Comparison of ENCODE assay signal across 17 cellular contexts in genomic region chr16:88719933-88720296, GRCh38. TPM values are rescaled to one million over a fixed set of nuclear protein-coding genes. Genes with fewer than 3 reads are reported as not detected.
A peak's percentile ranks its signal among the peaks of the same experiment; 100 is the strongest.
DNase-seq lines count a peak whose midpoint lies in the region; ATAC-seq and TF ChIP-seq lines count a peak whose summit lies in the region.
"Had no signal": no experiment of that assay in that cellular context is flagged by ENCODE, and none has a peak within 500 bp of the region (broad histone marks: within the 10 kb centered on the region; RNA-seq: fewer than 3 reads in every experiment).

No MANE protein-coding gene starts in this region.

- peaks cover 95% of the 10 kb centered on the region for H3K36me3 Mint-ChIP-seq in Caco-2 (ENCODE audit: insufficient read depth, unreplicated experiment)
- peaks cover 82% of the 10 kb centered on the region for H3K36me3 Mint-ChIP-seq in Calu3 (ENCODE audit: insufficient read depth, unreplicated experiment)
- peaks cover 81% of the 10 kb centered on the region for H3K36me3 Mint-ChIP-seq in effector memory CD8-positive, alpha-beta T cell (ENCODE audit: insufficient read depth)
- H3K36me3 Mint-ChIP-seq: IgD-negative memory B cell had no signal

- no peaks in the 10 kb centered on the region for H3K4me1 Mint-ChIP-seq in Caco-2 (ENCODE audit: low read depth, unreplicated experiment)
- no peaks in the 10 kb centered on the region for H3K4me1 Mint-ChIP-seq in Calu3 (ENCODE audit: low read depth, unreplicated experiment)
- peaks cover 0 to 16% of the 10 kb centered on the region in 2 donors for H3K4me1 Mint-ChIP-seq in effector memory CD8-positive, alpha-beta T cell (ENCODE audit: low read depth in 2 of 2)
- H3K4me1 Mint-ChIP-seq: B cell; CD4-positive, CD25-positive, alpha-beta regulatory T cell; IgD-negative memory B cell had no signal

- H3K9ac ChIP-seq in rectal smooth muscle tissue (ENCODE audit: low read length) (no peak overlapping the region), smooth muscle cell (ENCODE audit: low read depth) (no peak overlapping the region)

- peak overlapping the region; percentile 71 for H3K27ac ChIP-seq in rectal smooth muscle tissue (ENCODE audit: low read depth, low read length)
- H3K27ac ChIP-seq in smooth muscle cell (ENCODE audit: low read depth), result no peak overlapping the region

- BruUV-seq in Caco-2 (replicated peaks; lab: Mats Ljungman, UMichigan), result no TSS peak
- no TSS peak for BruUV-seq in Calu3 (replicated peaks; lab: Mats Ljungman, UMichigan)

- H3F3A ChIP-seq in smooth muscle cell (ENCODE audit: low read depth), result no peaks in the 10 kb centered on the region

- H3K79me2 ChIP-seq in smooth muscle cell (ENCODE audit: low read depth), result no peaks in the 10 kb centered on the region

- intact Hi-C loops in Caco-2 (cut with micrococcal nuclease; ENCODE audit: unreplicated experiment) (no loop called here), Calu3 (cut with micrococcal nuclease; ENCODE audit: unreplicated experiment) (no loop called here)

- H3K27me3 ChIP-seq in Caco-2 (replicated peaks; ENCODE audit: control insufficient read depth, insufficient read depth, low read length), result no peaks in the 10 kb centered on the region
- no peaks in the 10 kb centered on the region for H3K27me3 ChIP-seq in rectal smooth muscle tissue (ENCODE audit: control insufficient read depth, insufficient read depth, low read length)
- H3K27me3 ChIP-seq in smooth muscle cell (ENCODE audit: low read depth), result no peaks in the 10 kb centered on the region

- CTCF ChIA-PET in Caco-2 (lab: Charles Lee), result no interaction called here
- CTCF ChIA-PET in Calu3 (lab: Charles Lee), result interaction anchor here (0.5 to 0.7 kb wide), 2 partner anchors 74 to 185 kb away, joined by 5 read pairs; no protein-coding TSS in a partner anchor

- no peak overlapping the region for H3K4me2 ChIP-seq in smooth muscle cell

- H3K9me3 ChIP-seq in Caco-2 (no peaks in the 10 kb centered on the region), smooth muscle cell (replicated peaks; ENCODE audit: low read depth) (no peaks in the 10 kb centered on the region)

- H3K36me3 ChIP-seq in Caco-2 (ENCODE audit: control insufficient read depth, insufficient read depth, low read length) (peaks cover 5% of the 10 kb centered on the region; the same call in 1 of the 2 replicates), rectal smooth muscle tissue (ENCODE audit: control insufficient read depth, insufficient read depth, low read length) (peaks cover 66% of the 10 kb centered on the region), smooth muscle cell (ENCODE audit: low read depth) (peaks cover 6% of the 10 kb centered on the region)

- DNase-seq in Caco-2, result no peak
- no peak for DNase-seq in Calu3
- DNase-seq in effector memory CD8-positive, alpha-beta T cell, result no peak
- no peak for DNase-seq in germinal center (ENCODE audit: low spot score)
- no peak for DNase-seq in SKM-1 (lab: John Stamatoyannopoulos, UW; ENCODE audit: unreplicated experiment)
- DNase-seq in smooth muscle cell (lab: John Stamatoyannopoulos, UW; ENCODE audit: unreplicated experiment), result no peak
- DNase-seq in T-helper 1 cell, result no peak
- DNase-seq: CD4-positive, CD25-positive, alpha-beta regulatory T cell; DMS79; H7; NCI-H187; NCI-H226; NCI-H526 treated with DMSO at 0.1 percent for 48 hours; SHP77 had no signal

- H3K4me3 ChIP-seq in Caco-2 (ENCODE audit: low read depth, low read length), result no peak overlapping the region
- H3K4me3 ChIP-seq in rectal smooth muscle tissue (ENCODE audit: low read length), result no peak overlapping the region
- no peak overlapping the region for H3K4me3 ChIP-seq in smooth muscle cell

- H3K4me1 ChIP-seq in Caco-2 (no peaks in the 10 kb centered on the region), rectal smooth muscle tissue (ENCODE audit: control insufficient read depth, insufficient read depth, low read length) (peaks cover 6% of the 10 kb centered on the region), smooth muscle cell (ENCODE audit: low read depth) (no peaks in the 10 kb centered on the region)

- ATAC-seq in effector memory CD8-positive, alpha-beta T cell (replicated peaks), result no peak

- H3K4me3 Mint-ChIP-seq in Caco-2 (ENCODE audit: unreplicated experiment) (no peak overlapping the region), Calu3 (ENCODE audit: low read depth, unreplicated experiment) (no peak overlapping the region)
- H3K4me3 Mint-ChIP-seq in effector memory CD8-positive, alpha-beta T cell, result no peak overlapping the region
- H3K4me3 Mint-ChIP-seq: B cell; CD4-positive, CD25-positive, alpha-beta regulatory T cell; IgD-negative memory B cell had no signal

- WGBS in smooth muscle cell (ENCODE audit: low lambda C conversion rate), result 95% methylated on average over 18 of the region's 19 CpGs

- no peak overlapping the region for H2AFZ ChIP-seq in smooth muscle cell (ENCODE audit: low read depth)

- H3K27ac Mint-ChIP-seq in Caco-2 (ENCODE audit: unreplicated experiment), result peak overlapping the region; percentile 61
- H3K27ac Mint-ChIP-seq in Calu3 (ENCODE audit: unreplicated experiment), result peak overlapping the region; percentile 29
- peak overlapping the region; percentile 49 to 76 for H3K27ac Mint-ChIP-seq in effector memory CD8-positive, alpha-beta T cell
- H3K27ac Mint-ChIP-seq: B cell, IgD-negative memory B cell had no signal

- peaks cover 3% of the 10 kb centered on the region for H4K20me1 ChIP-seq in smooth muscle cell (ENCODE audit: low read depth)

- H3K27me3 Mint-ChIP-seq in Caco-2 (ENCODE audit: insufficient read depth, unreplicated experiment), result no peaks in the 10 kb centered on the region
- H3K27me3 Mint-ChIP-seq in Calu3 (ENCODE audit: unreplicated experiment), result no peaks in the 10 kb centered on the region
- H3K27me3 Mint-ChIP-seq in effector memory CD8-positive, alpha-beta T cell, result no peaks in the 10 kb centered on the region
- H3K27me3 Mint-ChIP-seq: B cell; CD4-positive, CD25-positive, alpha-beta regulatory T cell; IgD-negative memory B cell had no signal

- POLR2A ChIA-PET in Caco-2 (lab: Charles Lee), result no interaction called here

- TF ChIP-seq CTCF in Caco-2 (IDR thresholded peaks at IDR 0.05; ENCODE audit: insufficient read depth in 1 of 2, low read depth in 1 of 2, low read length in 1 of 2, severe bottlenecking in 1 of 2, unreplicated experiment in 1 of 2) (no peak), Calu3 (IDR thresholded peaks at IDR 0.05; ENCODE audit: unreplicated experiment) (no peak), smooth muscle cell (IDR thresholded peaks at IDR 0.05; ENCODE audit: borderline replicate concordance, insufficient read depth, poor library complexity, severe bottlenecking) (no peak)

- no peaks in the 10 kb centered on the region for H3K9me3 Mint-ChIP-seq in Caco-2 (ENCODE audit: unreplicated experiment)
- H3K9me3 Mint-ChIP-seq in Calu3 (ENCODE audit: low read depth, unreplicated experiment), result no peaks in the 10 kb centered on the region
- H3K9me3 Mint-ChIP-seq in effector memory CD8-positive, alpha-beta T cell, result no peaks in the 10 kb centered on the region
- H3K9me3 Mint-ChIP-seq: IgD-negative memory B cell had no signal

RNA-seq across cellular contexts. Expression of gene CTU2, which starts 13.6 kb away (rescaled TPM):
- total RNA-seq in Caco-2 (2022), result 44.3 and 54.9 TPM in 2 replicates
- total RNA-seq in Calu3 (2022), result 39.5 and 49.1 TPM in 2 replicates
- total RNA-seq in smooth muscle cell, result 5.8 and 6.6 TPM in 2 replicates
- 16.4 and 21.3 TPM in 2 replicates for polyA plus RNA-seq in smooth muscle cell

RNA-seq across cellular contexts. Expression of gene RNF166, which starts 13.7 kb away (rescaled TPM):
- total RNA-seq in Caco-2 (2022) (37.3 and 40.4 TPM in 2 replicates), Calu3 (2022) (33.3 and 34.3 TPM in 2 replicates), smooth muscle cell (6.5 and 10.1 TPM in 2 replicates)
- 16.2 and 17.3 TPM in 2 replicates for polyA plus RNA-seq in smooth muscle cell

RNA-seq across cellular contexts. Expression of gene SNAI3, which starts 33.6 kb away (rescaled TPM):
- 3.5 TPM in 2 replicates for total RNA-seq in Caco-2 (2022)
- 0.34 and 0.54 TPM in 2 replicates for total RNA-seq in Calu3 (2022)
- total RNA-seq in smooth muscle cell, result 0.22 and 0.81 TPM in 2 replicates
- polyA plus RNA-seq in smooth muscle cell, result 1.4 and 3.3 TPM in 2 replicates

RNA-seq across cellular contexts. Expression of gene MVD, which starts 57.0 kb away (rescaled TPM):
- 127 and 141 TPM in 2 replicates for total RNA-seq in Caco-2 (2022)
- total RNA-seq in Calu3 (2022), result 139 and 152 TPM in 2 replicates
- 25.7 and 46.1 TPM in 2 replicates for total RNA-seq in smooth muscle cell
- polyA plus RNA-seq in smooth muscle cell, result 85.9 and 113 TPM in 2 replicates
